Comparison of ENCODE assay signal across 12 cellular contexts in genomic region chr20:33687370-33687915, GRCh38. TPM values are rescaled to one million over a fixed set of nuclear protein-coding genes. Genes with fewer than 3 reads are reported as not detected.
DNase-seq lines count a peak whose midpoint lies in the region; ATAC-seq, FAIRE-seq and TF ChIP-seq lines count a peak whose summit lies in the region.
"Had no signal": no experiment of that assay in that cellular context is flagged by ENCODE, and none has a peak within 500 bp of the region (broad histone marks: within the 10 kb centered on the region; RNA-seq: fewer than 3 reads in every experiment).

No MANE protein-coding gene starts in this region.

- peaks cover 0 to 39% (median 22%) of the 10 kb centered on the region in 4 donors for H3K4me1 Mint-ChIP-seq in CD4-positive, CD25-positive, alpha-beta regulatory T cell

- intact Hi-C loops in left ventricle myocardium inferior (cut with micrococcal nuclease): no loop called here

- H3K4me3 Mint-ChIP-seq in CD4-positive, CD25-positive, alpha-beta regulatory T cell: peak overlapping the region in 3 of 4 donors; percentile 58 to 85 (median 65)

- H3K4me3 ChIP-seq in CD4-positive, CD25-positive, alpha-beta regulatory T cell (ENCODE audit: low read depth, low read length): no peak overlapping the region
- H3K4me3 ChIP-seq in foreskin fibroblast (ENCODE audit: low read depth in 1 of 2, low read length in 2 of 2) (no peak overlapping the region), left ventricle myocardium inferior (no peak overlapping the region)

- H3K27ac ChIP-seq in CD4-positive, CD25-positive, alpha-beta regulatory T cell (ENCODE audit: insufficient read depth, low read length, poor library complexity, severe bottlenecking): no peak overlapping the region
- H3K27ac ChIP-seq in layer of hippocampus (ENCODE audit: low read depth, low read length) (peak overlapping the region; percentile 88), left ventricle myocardium inferior (replicated peaks) (no peak overlapping the region)

- H3K36me3 ChIP-seq in CD4-positive, CD25-positive, alpha-beta regulatory T cell (ENCODE audit: control insufficient read depth, insufficient read depth, low read length): no peaks in the 10 kb centered on the region
- no peaks in the 10 kb centered on the region for H3K36me3 ChIP-seq in left ventricle myocardium inferior

- TF ChIP-seq POLR2A in H54 (IDR thresholded peaks at IDR 0.05; ENCODE audit: low read depth, low read length): no peak

- no peaks in the 10 kb centered on the region for H3K27me3 ChIP-seq in CD4-positive, CD25-positive, alpha-beta regulatory T cell (ENCODE audit: control insufficient read depth, insufficient read depth, low read length)
- H3K27me3 ChIP-seq in layer of hippocampus (ENCODE audit: control insufficient read depth, insufficient read depth, low read length) (no peaks in the 10 kb centered on the region), left ventricle myocardium inferior (ENCODE audit: low read depth) (no peaks in the 10 kb centered on the region)

- H3K9me3 Mint-ChIP-seq in CD4-positive, CD25-positive, alpha-beta regulatory T cell: no peaks in the 10 kb centered on the region

- no peak for DNase-seq in CD4-positive, CD25-positive, alpha-beta regulatory T cell
- DNase-seq in KBM-7 (peak; percentile 89), UCSD-AML1 (lab: John Stamatoyannopoulos, UW; ENCODE audit: unreplicated experiment) (peak; percentile 31), foreskin fibroblast (no peak), left ventricle myocardium inferior (no peak), cerebellar cortex (ENCODE audit: low spot score) (no peak), H54 (ENCODE audit: insufficient read length, low spot score) (no peak)
- DNase-seq: DMS79, NCI-H1417, occipital lobe had no signal

- no peaks in the 10 kb centered on the region for H3K27me3 Mint-ChIP-seq in CD4-positive, CD25-positive, alpha-beta regulatory T cell

- FAIRE-seq in H54 (lab: Jason Lieb, UNC): no peak
- FAIRE-seq: TTC549 had no signal

- peaks cover 18% of the 10 kb centered on the region for H3K4me1 ChIP-seq in CD4-positive, CD25-positive, alpha-beta regulatory T cell (ENCODE audit: control insufficient read depth, insufficient read depth, low read length, poor library complexity, severe bottlenecking)
- H3K4me1 ChIP-seq in left ventricle myocardium inferior: peaks cover 30% of the 10 kb centered on the region

- H3K27ac Mint-ChIP-seq in CD4-positive, CD25-positive, alpha-beta regulatory T cell: peak overlapping the region in 1 of 3 donors; percentile 79

- no peak for TF ChIP-seq CTCF in foreskin fibroblast (IDR thresholded peaks at IDR 0.05; ENCODE audit: low read depth, low read length)
- TF ChIP-seq CTCF in left ventricle myocardium inferior (IDR thresholded peaks at IDR 0.05; ENCODE audit: borderline replicate concordance): no peak

- no peak for ATAC-seq in CD4-positive, CD25-positive, alpha-beta regulatory T cell (ENCODE audit: low read depth in 2 of 2)

- in situ Hi-C loops in KBM-7 (cut with MboI; ENCODE audit: low pct_unique_long_range_greater_than_20kb, low sequenced_read_pairs): no loop called here

- no peaks in the 10 kb centered on the region for H3K36me3 Mint-ChIP-seq in CD4-positive, CD25-positive, alpha-beta regulatory T cell

- no peaks in the 10 kb centered on the region for H3K9me3 ChIP-seq in CD4-positive, CD25-positive, alpha-beta regulatory T cell (ENCODE audit: control insufficient read depth in 2 of 2, low read length in 2 of 2)
- H3K9me3 ChIP-seq in left ventricle myocardium inferior (replicated peaks): no peaks in the 10 kb centered on the region

RNA-seq across cellular contexts. Expression of gene E2F1, which starts 1.3 kb away (rescaled TPM):
- 3.1 TPM for total RNA-seq in CD4-positive, CD25-positive, alpha-beta regulatory T cell
- polyA plus RNA-seq in CD4-positive, CD25-positive, alpha-beta regulatory T cell: 1 to 10 TPM in 1 of 4 donors, under 1 TPM in 3; 0.48 to 2.4 (median 0.85) TPM
- 1.2 TPM for total RNA-seq in left ventricle myocardium inferior

RNA-seq across cellular contexts. Expression of gene NECAB3, which starts 13.2 kb away (rescaled TPM):
- total RNA-seq in CD4-positive, CD25-positive, alpha-beta regulatory T cell: 15.6 TPM
- polyA plus RNA-seq in CD4-positive, CD25-positive, alpha-beta regulatory T cell: 1 to 10 TPM; 3.0 to 6.3 (median 3.6) TPM
- 81.3 TPM for total RNA-seq in left ventricle myocardium inferior

RNA-seq across cellular contexts. Expression of gene ACTL10, which starts 20.7 kb away (rescaled TPM):
- total RNA-seq in CD4-positive, CD25-positive, alpha-beta regulatory T cell: 2.0 TPM
- 10 to 100 TPM in 1 of 4 donors, 1 to 10 TPM in 3; 7.1 to 11.6 (median 8.6) TPM for polyA plus RNA-seq in CD4-positive, CD25-positive, alpha-beta regulatory T cell
- total RNA-seq in left ventricle myocardium inferior: 0.22 TPM

RNA-seq across cellular contexts. Expression of gene C20orf144, which starts 25.3 kb away (rescaled TPM):
- total RNA-seq in CD4-positive, CD25-positive, alpha-beta regulatory T cell: not detected
- polyA plus RNA-seq in CD4-positive, CD25-positive, alpha-beta regulatory T cell: under 1 TPM in 1 of 4 donors, not detected in 3; 0.41 TPM
- not detected for total RNA-seq in left ventricle myocardium inferior
- total RNA-seq: occipital lobe had no signal

RNA-seq across cellular contexts. Expression of gene PXMP4, which starts 32.7 kb away (rescaled TPM):
- total RNA-seq in CD4-positive, CD25-positive, alpha-beta regulatory T cell: 5.3 TPM
- polyA plus RNA-seq in CD4-positive, CD25-positive, alpha-beta regulatory T cell: 10 to 100 TPM; 10.7 to 14.5 (median 11.8) TPM
- 13.5 TPM for total RNA-seq in left ventricle myocardium inferior

Comparison
In these comparisons a context has a peak if more than half of its experiments do, and no peak if none do; other contexts are left out.
1. DNase-seq: peak in KBM-7 (single experiment) and UCSD-AML1 (single experiment); none in CD4-positive, CD25-positive, alpha-beta regulatory T cell (0 of 3), foreskin fibroblast (0 of 2), left ventricle myocardium inferior (single experiment), cerebellar cortex (single experiment) and H54 (single experiment).